In the genomic region with DNA sequence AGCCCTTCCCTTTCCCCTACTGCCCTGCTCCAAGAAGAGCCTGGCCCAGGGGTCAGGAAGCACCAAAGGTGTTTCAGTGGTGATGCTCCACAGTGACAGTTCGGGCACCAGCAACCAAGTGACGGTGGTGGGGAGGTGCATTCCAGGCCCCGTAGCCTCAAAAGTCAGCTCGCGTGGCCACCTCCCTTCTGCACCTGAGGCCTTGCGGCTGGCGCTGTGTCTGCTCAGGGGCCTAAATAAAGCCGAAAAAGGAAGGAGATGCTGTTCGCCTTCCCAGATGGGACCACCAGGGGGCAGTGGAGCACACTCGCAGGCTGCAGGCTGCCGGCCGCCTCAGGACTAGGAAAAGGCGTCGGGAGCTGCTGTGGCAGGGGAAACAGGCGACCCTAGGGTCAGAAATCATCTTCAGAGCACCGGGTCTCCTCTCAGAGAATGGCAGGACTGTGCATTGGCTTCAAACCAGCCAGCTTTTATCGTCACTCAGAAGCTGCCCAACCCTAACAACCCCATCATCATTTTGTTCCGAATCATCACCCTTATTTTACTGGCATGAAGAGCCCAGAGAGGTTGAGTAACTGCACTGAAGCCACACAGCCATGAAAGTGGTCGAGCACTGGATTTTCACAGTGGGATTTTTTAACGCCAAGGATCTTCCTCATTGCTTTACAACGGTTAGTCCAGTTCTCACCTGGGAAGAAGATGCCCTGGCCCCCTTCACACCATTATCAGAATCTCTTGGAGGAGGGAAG, we compare ENCODE assay signal across 8 cellular contexts.
DNase-seq lines count a peak whose midpoint lies in the region; ATAC-seq and TF ChIP-seq lines count a peak whose summit lies in the region.

No MANE protein-coding gene starts in this region.

- in situ Hi-C loops in G401 (cut with HindIII; ENCODE audit: low sequenced_read_pairs) (no loop called here), KBM-7 (cut with MboI; ENCODE audit: low pct_unique_long_range_greater_than_20kb, low sequenced_read_pairs) (no loop called here)

- intact Hi-C loops in thyroid gland (cut with DNase I), result no loop called here

- H3K4me3 ChIP-seq in choroid plexus epithelial cell (ENCODE audit: low read depth, low read length) (no peak overlapping the region), thyroid gland (replicated peaks in 1 of 3) (no peak overlapping the region)

- peak; percentile 86 for DNase-seq in G401 (ENCODE audit: low spot score)
- DNase-seq in KBM-7, result peak; percentile 77
- DNase-seq in SHP77 treated with DMSO at 0.1 percent for 48 hours (lab: John Stamatoyannopoulos, UW), result peak; percentile 39
- DNase-seq in choroid plexus epithelial cell (ENCODE audit: low read depth), result peak; percentile 32
- DNase-seq in medulla oblongata (ENCODE audit: extremely low spot score), result peak; percentile 73
- DNase-seq in thyroid gland, result peak; percentile 65 to 67
- DNase-seq in NCI-H128 (lab: John Stamatoyannopoulos, UW; ENCODE audit: unreplicated experiment), result no peak

- peak; percentile 76 for ATAC-seq in GM21528 (IDR thresholded peaks at IDR 0.05; ENCODE audit: low FRiP score, unreplicated experiment)

- H3K9me3 ChIP-seq in thyroid gland, result no peaks in the 10 kb centered on the region

- peak; percentile 72 for TF ChIP-seq CTCF in choroid plexus epithelial cell (conservative IDR thresholded peaks at IDR 0.05; ENCODE audit: low read depth, low read length)
- TF ChIP-seq CTCF in thyroid gland (IDR thresholded peaks at IDR 0.05), result peak; percentile 20 to 76 (median 34)

- no peaks in the 10 kb centered on the region for H3K36me3 ChIP-seq in thyroid gland

- 31 to 46% methylated on average over 7 to 12 of the region's 21 CpGs for WGBS in thyroid gland, 2 donors

- no peaks in the 10 kb centered on the region for H3K27me3 ChIP-seq in thyroid gland

- no peak for TF ChIP-seq POLR2A in thyroid gland (IDR thresholded peaks at IDR 0.05)

- no peaks in the 10 kb centered on the region for H3K4me1 ChIP-seq in thyroid gland

- no peak overlapping the region for H3K27ac ChIP-seq in thyroid gland
